Comparison of ENCODE assay signal across 12 cellular contexts in genomic region chr12:122958198-122958888, GRCh38.
"Had no signal": no experiment of that assay in that cellular context is flagged by ENCODE, and none has a peak within 500 bp of the region (broad histone marks: within the 10 kb centered on the region; RNA-seq: fewer than 3 reads in every experiment).

No MANE protein-coding gene starts in this region.

- H3K27me3 ChIP-seq: sigmoid colon had no signal

- H3K36me3 ChIP-seq: prostate gland had no signal

- H3K27ac ChIP-seq: lower lobe of right lung, prostate gland, sigmoid colon had no signal

- H3K4me1 ChIP-seq: prostate gland had no signal

- DNase-seq: activated CD4-positive, alpha-beta T cell treated with anti-CD3 and anti-CD28 coated beads, Interleukin-2, amount 50 U/mL, for 4 hours; activated CD4-positive, CD25-positive, alpha-beta regulatory T cell treated with anti-CD3 and anti-CD28 coated beads, Interleukin-2, amount 50 U/mL, for 72 hours; activated naive CD4-positive, alpha-beta T cell treated with anti-CD3 and anti-CD28 coated beads, Interleukin-2, amount 10 ng/mL, durations not matched to agents 7 days and 5 days; activated T-cell treated with anti-CD3 and anti-CD28 coated beads, Interleukin-2, amount 50 U/mL, for 24 hours; cortex of kidney; effector memory CD4-positive, alpha-beta T cell; lower lobe of right lung; nephron progenitor cell; sigmoid colon; stimulated activated CD4-positive, alpha-beta T cell treated with anti-CD3 and anti-CD28 coated beads, Interleukin-2, amount 100 ng/mL, for 24 hours; T-helper 1 cell had no signal

- H3K4me3 ChIP-seq: lower lobe of right lung, prostate gland, sigmoid colon had no signal

- H3K9me3 ChIP-seq: lower lobe of right lung, prostate gland, sigmoid colon had no signal
